In the genomic region with DNA sequence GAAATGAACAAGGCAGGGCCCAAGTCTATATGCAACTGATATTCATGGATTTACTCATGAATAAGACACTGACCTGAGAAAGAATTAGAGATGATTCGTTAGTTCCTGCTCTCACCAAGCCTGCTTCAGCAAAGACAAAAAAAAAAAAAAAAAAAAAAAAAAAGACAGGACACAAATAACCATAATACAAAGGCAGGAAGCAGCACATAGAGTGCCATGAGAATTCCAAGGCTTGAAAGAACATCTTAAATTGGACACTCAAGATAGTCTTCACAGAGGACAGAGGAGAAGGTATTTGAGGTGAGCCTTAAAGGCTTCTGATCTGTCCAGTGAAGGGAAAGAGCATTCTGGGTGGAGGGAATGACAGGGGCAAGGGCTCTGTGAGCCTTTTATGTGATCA, we compare ENCODE assay signal across 27 cellular contexts. TPM values are rescaled to one million over a fixed set of nuclear protein-coding genes. Genes with fewer than 3 reads are reported as not detected.
"Had no signal": no experiment of that assay in that cellular context is flagged by ENCODE, and none has a peak within 500 bp of the region (broad histone marks: within the 10 kb centered on the region; RNA-seq: fewer than 3 reads in every experiment).

No MANE protein-coding gene starts in this region.

- DNase-seq: activated CD4-positive, alpha-beta T cell treated with anti-CD3 and anti-CD28 coated beads for 48 hours; activated CD4-positive, alpha-beta T cell treated with anti-CD3 and anti-CD28 coated beads, Interleukin-2, amount 50 U/mL, for 4 hours; activated CD4-positive, CD25-positive, alpha-beta regulatory T cell treated with anti-CD3 and anti-CD28 coated beads, Interleukin-2, amount 50 U/mL, for 72 hours; activated CD8-positive, alpha-beta T cell treated with anti-CD3 and anti-CD28 coated beads, Interleukin-2, amount 10 ng/mL, durations not matched to agents 7 days and 5 days; activated effector memory CD4-positive, alpha-beta T cell treated with anti-CD3 and anti-CD28 coated beads, Interleukin-2, amount 50 U/mL, for 16 hours; activated naive CD4-positive, alpha-beta T cell treated with anti-CD3 and anti-CD28 coated beads for 36 hours; activated T-cell treated with anti-CD3 and anti-CD28 coated beads, Interleukin-2, amount 50 U/mL, for 24 hours; amygdala; NCI-H1092 treated with DMSO at 0.1 percent for 48 hours; NCI-H1436; NCI-H1694 treated with DMSO at 0.1 percent for 48 hours; NCI-H2029 treated with DMSO at 0.1 percent for 48 hours; NCI-H510A treated with DMSO at 0.1 percent for 48 hours; NCI-H69; NK-92 treated with Interleukin-12 subunit alpha and Interleukin-12 subunit beta, amount 100 ng/mL, for 24 hours; Peyer's patch; SHP77 had no signal

- H3K4me3 ChIP-seq: cardiac muscle cell, Peyer's patch, SJSA1 had no signal

- H3K4me3 Mint-ChIP-seq: activated CD8-positive, alpha-beta T cell treated with anti-CD3 and anti-CD28 coated beads, Interleukin-2, amount 10 ng/mL, durations not matched to agents 7 days and 5 days; activated naive CD4-positive, alpha-beta T cell treated with anti-CD3 and anti-CD28 coated beads for 36 hours; activated naive CD8-positive, alpha-beta T cell; activated T-cell treated with anti-CD3 and anti-CD28 coated beads, Interleukin-2, amount 50 U/mL, for 24 hours; brain; T-helper 1 cell treated with Interleukin-12 subunit alpha and Interleukin-12 subunit beta and Interleukin-4 antibody, amounts not matched to agents 30 μg/mL and 1 μg/mL, for 36 hours; WTC11 had no signal

- H3K4me2 ChIP-seq: KMS-11 had no signal

- H3K9me3 ChIP-seq: Peyer's patch had no signal

- H3K4me1 Mint-ChIP-seq: WTC11 had no signal

- H3K27ac ChIP-seq: cardiac muscle cell, KMS-11, RWPE1, SJSA1 had no signal

- FAIRE-seq: astrocyte had no signal

- H3K27me3 Mint-ChIP-seq: brain had no signal

- H3K36me3 ChIP-seq: cardiac muscle cell, SJSA1 had no signal

- ATAC-seq: activated CD8-positive, alpha-beta T cell treated with anti-CD3 and anti-CD28 coated beads, Interleukin-2, amount 10 ng/mL, durations not matched to agents 7 days and 5 days; SK-N-SH treated with all-trans-retinoic acid at 6 μM for 48 hours; WTC11 had no signal

- H3K27ac Mint-ChIP-seq: activated CD8-positive, alpha-beta T cell treated with anti-CD3 and anti-CD28 coated beads, Interleukin-2, amount 10 ng/mL, durations not matched to agents 7 days and 5 days; activated naive CD4-positive, alpha-beta T cell treated with anti-CD3 and anti-CD28 coated beads for 36 hours; activated naive CD8-positive, alpha-beta T cell; activated T-cell treated with anti-CD3 and anti-CD28 coated beads, Interleukin-2, amount 50 U/mL, for 24 hours; T-helper 1 cell treated with Interleukin-12 subunit alpha and Interleukin-12 subunit beta and Interleukin-4 antibody, amounts not matched to agents 30 μg/mL and 1 μg/mL, for 36 hours; WTC11 had no signal

- H3K27me3 ChIP-seq: cardiac muscle cell, Peyer's patch, SJSA1 had no signal

- H3K9ac ChIP-seq: KMS-11 had no signal

RNA-seq across cellular contexts. Expression of a gene that starts 54.8 kb away (rescaled TPM):
- total RNA-seq: activated CD8-positive, alpha-beta T cell treated with anti-CD3 and anti-CD28 coated beads, Interleukin-2, amount 10 ng/mL, durations not matched to agents 7 days and 5 days; activated naive CD4-positive, alpha-beta T cell treated with anti-CD3 and anti-CD28 coated beads for 36 hours; astrocyte; SJSA1 had no signal
- polyA plus RNA-seq: cardiac muscle cell had no signal
